ENCODE assay signal across 8 cellular contexts in genomic region chr10:110226926-110227641, GRCh38. TPM values are rescaled to one million over a fixed set of nuclear protein-coding genes. Genes with fewer than 3 reads are reported as not detected.
DNase-seq lines count a peak whose midpoint lies in the region; ATAC-seq, FAIRE-seq and TF ChIP-seq lines count a peak whose summit lies in the region.

No MANE protein-coding gene starts in this region.

- TF ChIP-seq POLR2A in K562 (conservative IDR thresholded peaks at IDR 0.05), result no peak

- no peaks in the 10 kb centered on the region for H3K9me1 ChIP-seq in K562 (ENCODE audit: control insufficient read depth, insufficient read depth, low read length)

- H3K36me3 ChIP-seq in K562 (ENCODE audit: control insufficient read depth, insufficient read depth, low read length) (peaks cover 21% of the 10 kb centered on the region; the same call in 2 of the 3 replicates), iPS-15b (ENCODE audit: control insufficient read depth, insufficient read depth, low read length) (no peaks in the 10 kb centered on the region)

- WGBS in K562 (ENCODE audit: insufficient coverage, low coverage, missing lambda C conversion rate), result no CpG with 5 or more reads among the region's 71 CpGs

- no peaks in the 10 kb centered on the region for H4K20me1 ChIP-seq in K562 (replicated peaks; ENCODE audit: control insufficient read depth, insufficient read depth, low read length)

- H3K4me3 ChIP-seq in K562 (peak overlapping the region; percentile 80), iPS-15b (ENCODE audit: low read depth, low read length) (peak overlapping the region; percentile 72), skeletal muscle cell (ENCODE audit: low read depth, low read length) (peak overlapping the region; percentile 69)

- TF ChIP-seq EP300 in Ishikawa (IDR thresholded peaks at IDR 0.05; ENCODE audit: borderline replicate concordance) (no peak), K562 (IDR thresholded peaks at IDR 0.05; ENCODE audit: low read length) (no peak)

- DNase-seq in DMS53 treated with DMSO at 0.1 percent for 48 hours (lab: John Stamatoyannopoulos, UW; ENCODE audit: unreplicated experiment) (peak; percentile 40), UCSD-AML1 (lab: John Stamatoyannopoulos, UW; ENCODE audit: unreplicated experiment) (peak; percentile 87), K562 (ENCODE audit: extremely low read depth in 1 of 4, low spot score in 3 of 4) (peak; percentile 63 to 84 (median 67)), skeletal muscle cell (ENCODE audit: low read depth) (no peak), GOT3 (lab: John Stamatoyannopoulos, UW) (no peak)

- no peak for TF ChIP-seq CTCF in K562 (IDR thresholded peaks at IDR 0.05 in 2 of 3, conservative IDR thresholded peaks at IDR 0.05 in 1 of 3; ENCODE audit: insufficient read depth in 2 of 3, low read depth in 1 of 3, low read length in 3 of 3)

- intact Hi-C loops in K562 (cut with micrococcal nuclease), result loop anchor here (1.0 to 5.0 kb wide), 3 partner anchors 18 to 90 kb away; no protein-coding TSS in a partner anchor

- H3K79me2 ChIP-seq in K562 (ENCODE audit: control insufficient read depth, insufficient read depth, low read length), result peaks cover 65% of the 10 kb centered on the region

- H3K27me3 ChIP-seq in K562 (ENCODE audit: control insufficient read depth in 2 of 2, insufficient read depth in 2 of 2, low read length in 2 of 2) (no peaks in the 10 kb centered on the region), iPS-15b (ENCODE audit: control insufficient read depth, insufficient read depth, low read length) (peaks cover 33% of the 10 kb centered on the region)

- H3K4me2 ChIP-seq in K562 (ENCODE audit: insufficient read depth, low read length), result peak overlapping the region; percentile 63

- CTCF ChIA-PET in K562 (lab: Yijun Ruan, JAX; ENCODE audit: low intra/inter-chr PET ratio), result interaction anchor here (0.6 to 1.8 kb wide), 2 partner anchors 76 to 89 kb away, joined by 3 to 16 read pairs; no protein-coding TSS in a partner anchor

- peaks cover 25 to 26% of the 10 kb centered on the region in 2 experiments; a peak in 4 of 5 replicates for H3K4me1 ChIP-seq in K562 (replicated peaks in 1 of 2; ENCODE audit: control insufficient read depth in 2 of 2, insufficient read depth in 2 of 2, low read length in 2 of 2)
- H3K4me1 ChIP-seq in iPS-15b (ENCODE audit: control insufficient read depth, insufficient read depth, low read length), result peaks cover 4% of the 10 kb centered on the region

- no peak for FAIRE-seq in K562 (lab: Jason Lieb, UNC)

- H2AFZ ChIP-seq in K562 (ENCODE audit: low read depth, low read length), result peak overlapping the region; percentile 45; the same call in 1 of the 2 replicates

- in situ Hi-C loops in K562 (cut with MboI), result no loop called here

- no TSS peak for BruUV-seq in K562 (replicated peaks; lab: Mats Ljungman, UMichigan)

- peak overlapping the region; percentile 61 for H3K27ac ChIP-seq in K562 (ENCODE audit: extremely low read depth, low read depth, low read length)

- H3K9ac ChIP-seq in K562 (ENCODE audit: insufficient read depth in 1 of 2, low read depth in 2 of 2, low read length in 2 of 2) (peak overlapping the region; percentile 53 to 94), iPS-15b (ENCODE audit: low read depth, low read length) (peak overlapping the region; percentile 47)

- POLR2A ChIA-PET in K562 (lab: Yijun Ruan, JAX), result no interaction called here

- TF ChIP-seq RAD21 in Ishikawa (IDR thresholded peaks at IDR 0.05; ENCODE audit: low read depth), result no peak; the same call in 1 of the 2 replicates
- TF ChIP-seq RAD21 in K562 (CRISPR knock-in tag; conservative IDR thresholded peaks at IDR 0.05 in 1 of 2, IDR thresholded peaks at IDR 0.05 in 1 of 2), result peak in 1 of 2 experiments; percentile 13; a peak in 1 of 4 replicates

- peak; percentile 69 for ATAC-seq in K562
- ATAC-seq in HG02610 (IDR thresholded peaks at IDR 0.05; ENCODE audit: unreplicated experiment), result no peak

- H3K9me3 ChIP-seq in K562 (replicated peaks; ENCODE audit: control insufficient read depth, insufficient read depth, low read depth, low read length), result no peaks in the 10 kb centered on the region
- H3K9me3 ChIP-seq in iPS-15b (ENCODE audit: control insufficient read depth, insufficient read depth, low read length), result no peaks in the 10 kb centered on the region

TF ChIP-seq in Ishikawa, 13 proteins besides CTCF, POLR2A, EP300 and RAD21 (continues in another document):
- TF ChIP-seq NFIC (IDR thresholded peaks at IDR 0.05) (no peak), EGR1 (IDR thresholded peaks at IDR 0.05) (peak; percentile 64; the same call in 1 of the 2 replicates), TEAD4 (IDR thresholded peaks at IDR 0.05) (0 out of 2 replicates have a peak, but pooled peaks have one; percentile 6), REST (IDR thresholded peaks at IDR 0.05; ENCODE audit: low read depth) (no peak), ZBTB7A (IDR thresholded peaks at IDR 0.05; ENCODE audit: low read depth) (peak; percentile 73)

TF ChIP-seq in K562, 482 proteins besides CTCF, POLR2A, EP300 and RAD21 (continues in another document):
- TF ChIP-seq ZNF551 (CRISPR knock-in tag; IDR thresholded peaks at IDR 0.05) (no peak), POLR2AphosphoS2 (IDR thresholded peaks at IDR 0.05; ENCODE audit: low read length) (no peak), RBM39 (optimal IDR thresholded peaks at IDR 0.05; ENCODE audit: low read depth, low read length) (no peak), SMARCE1 (IDR thresholded peaks at IDR 0.05) (peak; percentile 59; the same call in 1 of the 2 replicates), PCBP1 (IDR thresholded peaks at IDR 0.05; ENCODE audit: low read depth, low read length, poor library complexity, severe bottlenecking) (no peak), ZBTB2 (IDR thresholded peaks at IDR 0.05) (peak; percentile 78), ZNF644 (tag; IDR thresholded peaks at IDR 0.05; ENCODE audit: low read depth) (no peak), ZNF174 (CRISPR knock-in tag; IDR thresholded peaks at IDR 0.05) (no peak), ARID4B (CRISPR knock-in tag; IDR thresholded peaks at IDR 0.05) (peak; percentile 84), ZNF165 (CRISPR knock-in tag; IDR thresholded peaks at IDR 0.05; ENCODE audit: borderline replicate concordance) (no peak), ZNF12 (CRISPR knock-in tag; IDR thresholded peaks at IDR 0.05) (no peak)

RNA-seq across cellular contexts. Expression of gene MXI1, which starts 19.7 kb away (rescaled TPM):
- 6.0 and 16.1 TPM in 2 replicates for total RNA-seq in K562 (2011; cell fraction: chromatin; rRNA removed; ENCODE audit: low replicate concordance)
- total RNA-seq in K562 (2011; cell fraction: nucleolus; rRNA removed), result 4.0 and 5.7 TPM in 2 replicates
- total RNA-seq in K562 (2011; cell fraction: nucleoplasm; rRNA removed), result 9.7 and 17.9 TPM in 2 replicates
- total RNA-seq in K562 (2014; rRNA removed) (14.3 and 18.2 TPM in 2 replicates), K562 (2014; rRNA removed; fragmentation: Illumina TruSeq; extraction: Trizol) (14.8 and 21.2 TPM in 2 replicates), K562 (2015; rRNA removed; fragmentation: Illumina TruSeq; extraction: Trizol) (8.0 and 9.1 TPM in 2 replicates), K562 (2021) (16.4 and 17.8 TPM in 2 replicates)
- polyA plus RNA-seq in K562 (2011; rRNA removed) (23.7 and 24.4 TPM in 2 replicates), K562 (2014; fragmentation: Illumina TruSeq; extraction: Trizol) (13.7 and 17.6 TPM in 2 replicates), K562 (2014; fragmentation: Nextera tagmentation; extraction: Ambion mirVana) (10 to 100 TPM; 11.4 to 15.8 TPM), K562 (2014; rRNA removed) (12.9 and 13.4 TPM in 2 replicates)
- 10.5 and 13.2 TPM in 2 replicates for polyA plus RNA-seq in K562 (2011; cell fraction: cytosol; rRNA removed)
- 18.3 and 28.9 TPM in 2 replicates for polyA plus RNA-seq in K562 (2011; cell fraction: nucleus; rRNA removed)
- 12.3 and 13.1 TPM in 2 replicates for polyA plus RNA-seq in K562 (2012)
- polyA minus RNA-seq in K562 (2011; rRNA and poly(A)+ RNA removed), result 27.0 and 27.3 TPM in 2 replicates
- polyA minus RNA-seq in K562 (2011; cell fraction: cytosol; rRNA and poly(A)+ RNA removed), result 17.8 and 21.1 TPM in 2 replicates
- polyA minus RNA-seq in K562 (2011; cell fraction: nucleus; rRNA and poly(A)+ RNA removed), result 5.9 and 12.3 TPM in 2 replicates

Comparison
In these comparisons a context has a peak if more than half of its experiments do, and no peak if none do; other contexts are left out.
1. DNase-seq: peak in DMS53 treated with DMSO at 0.1 percent for 48 hours (single experiment), UCSD-AML1 (single experiment) and K562 (4 of 4); none in skeletal muscle cell (single experiment) and GOT3 (single experiment).
2. Peak in every context shown above with its lines, with median percentiles within 50 percentile points of each other: H3K4me3 ChIP-seq.